ENCODE assay signal across 15 cellular contexts in genomic region chr2:128797533-128797932, GRCh38.
DNase-seq lines count a peak whose midpoint lies in the region; ATAC-seq lines count a peak whose summit lies in the region.
"Had no signal": no experiment of that assay in that cellular context is flagged by ENCODE, and none has a peak within 500 bp of the region (broad histone marks: within the 10 kb centered on the region; RNA-seq: fewer than 3 reads in every experiment).

No MANE protein-coding gene starts in this region.

- H3K36me3 ChIP-seq in skeletal muscle tissue (ENCODE audit: control insufficient read depth in 3 of 3, insufficient read depth in 3 of 3, low read length in 3 of 3): no peaks in the 10 kb centered on the region

- ATAC-seq in GM19043 (IDR thresholded peaks at IDR 0.05; ENCODE audit: low read depth, unreplicated experiment) (peak; percentile 32), GM21717 (IDR thresholded peaks at IDR 0.05; ENCODE audit: unreplicated experiment) (peak; percentile 20), HG03175 (IDR thresholded peaks at IDR 0.05; ENCODE audit: unreplicated experiment) (peak; percentile 57)

- H3K9me3 ChIP-seq in skeletal muscle tissue (ENCODE audit: control insufficient read depth in 3 of 3, low read length in 3 of 3): no peaks in the 10 kb centered on the region

- H3K9ac ChIP-seq in skeletal muscle tissue (ENCODE audit: low read depth in 1 of 3, low read length in 3 of 3): no peak overlapping the region

- no peak overlapping the region for H3K4me3 ChIP-seq in skeletal muscle tissue (ENCODE audit: low read length in 3 of 3)
- H3K4me3 ChIP-seq: smooth muscle cell had no signal

- H3K27me3 ChIP-seq in skeletal muscle tissue (ENCODE audit: control insufficient read depth in 3 of 3, insufficient read depth in 3 of 3, low read length in 3 of 3): no peaks in the 10 kb centered on the region

- H3K27ac ChIP-seq in skeletal muscle tissue (ENCODE audit: low read depth, low read length): peak overlapping the region; percentile 93
- H3K27ac ChIP-seq: C4-2B had no signal

- DNase-seq in H4 (ENCODE audit: low spot score) (no peak), NCI-H524 (lab: John Stamatoyannopoulos, UW) (no peak)
- DNase-seq in central memory CD4-positive, alpha-beta T cell: no peak
- DNase-seq in activated CD4-positive, alpha-beta T cell treated with anti-CD3 and anti-CD28 coated beads, Interleukin-2, amount 50 U/mL, for 1 hour: no peak
- DNase-seq: activated CD4-positive, alpha-beta T cell treated with anti-CD3 and anti-CD28 coated beads for 4 hours; effector CD4-positive, alpha-beta T cell; immature natural killer cell; NCI-H446; T-helper 1 cell had no signal

- H3K4me1 ChIP-seq in skeletal muscle tissue (ENCODE audit: control insufficient read depth in 3 of 3, insufficient read depth in 3 of 3, low read length in 3 of 3): peaks cover 14 to 27% (median 19%) of the 10 kb centered on the region in 3 donors
